In genomic region chr2:100751841-100752625, GRCh38 we compare ENCODE assay signal across 8 cellular contexts.
A peak's percentile ranks its signal among the peaks of the same experiment; 100 is the strongest.
DNase-seq lines count a peak whose midpoint lies in the region; ATAC-seq and TF ChIP-seq lines count a peak whose summit lies in the region.
"Not testable (repeated sequence)": the region's sequence is repeated elsewhere in the genome, so short reads cannot be mapped to it uniquely, and the experiment has no call there.

No MANE protein-coding gene starts in this region.

- H3K27me3 ChIP-seq in hepatocyte; smooth muscle cell (ENCODE audit: low read depth); aorta (ENCODE audit: control insufficient read depth in 1 of 2, insufficient read depth in 2 of 2, low read length in 1 of 2): not testable (repeated sequence)

- H3K36me3 ChIP-seq in hepatocyte (replicated peaks; ENCODE audit: insufficient read depth, low read depth); smooth muscle cell (ENCODE audit: low read depth); aorta (ENCODE audit: control insufficient read depth in 1 of 2, insufficient read depth in 2 of 2, low read length in 1 of 2): not testable (repeated sequence)

- not testable (repeated sequence) for TF ChIP-seq CTCF in hepatocyte (IDR thresholded peaks at IDR 0.05; ENCODE audit: poor library complexity); smooth muscle cell (IDR thresholded peaks at IDR 0.05; ENCODE audit: borderline replicate concordance, insufficient read depth, poor library complexity, severe bottlenecking)

- H3K36me3 Mint-ChIP-seq in activated CD4-positive, alpha-beta T cell treated with anti-CD3 and anti-CD28 coated beads for 36 hours (ENCODE audit: low read depth); activated naive CD8-positive, alpha-beta T cell treated with anti-CD3 and anti-CD28 coated beads for 36 hours: not testable (repeated sequence)

- not testable (repeated sequence) for H3K4me3 Mint-ChIP-seq in activated CD4-positive, alpha-beta T cell treated with anti-CD3 and anti-CD28 coated beads for 36 hours; activated naive CD8-positive, alpha-beta T cell treated with anti-CD3 and anti-CD28 coated beads for 36 hours

- H3K4me1 Mint-ChIP-seq in activated CD4-positive, alpha-beta T cell treated with anti-CD3 and anti-CD28 coated beads for 36 hours, result peaks cover 17% of the 10 kb centered on the region
- H3K4me1 Mint-ChIP-seq in activated naive CD8-positive, alpha-beta T cell treated with anti-CD3 and anti-CD28 coated beads for 36 hours, result peaks cover 15% of the 10 kb centered on the region

- not testable (repeated sequence) for H3K9me2 ChIP-seq in hepatocyte (replicated peaks; ENCODE audit: insufficient read depth)

- not testable (repeated sequence) for H3K27me3 Mint-ChIP-seq in activated CD4-positive, alpha-beta T cell treated with anti-CD3 and anti-CD28 coated beads for 36 hours; activated naive CD8-positive, alpha-beta T cell treated with anti-CD3 and anti-CD28 coated beads for 36 hours

- intact Hi-C loops in activated CD4-positive, alpha-beta T cell treated with anti-CD3 and anti-CD28 coated beads for 36 hours (cut with DNase I, micrococcal nuclease), result loop anchor here in 1 of 2 experiments (1.0 kb wide), 1 partner anchor 61 kb away; no protein-coding TSS in a partner anchor
- intact Hi-C loops in aorta (cut with DNase I), result loop anchor here (5.0 kb wide), 1 partner anchor 65 kb away; no protein-coding TSS in a partner anchor

- peak overlapping the region; percentile 18 for H3K27ac Mint-ChIP-seq in activated CD4-positive, alpha-beta T cell treated with anti-CD3 and anti-CD28 coated beads for 36 hours
- H3K27ac Mint-ChIP-seq in activated naive CD8-positive, alpha-beta T cell treated with anti-CD3 and anti-CD28 coated beads for 36 hours, result peak overlapping the region; percentile 11

- not testable (repeated sequence) for H4K20me1 ChIP-seq in hepatocyte (ENCODE audit: insufficient read depth, poor library complexity, severe bottlenecking); smooth muscle cell (ENCODE audit: low read depth)

- H3K9me3 Mint-ChIP-seq in activated CD4-positive, alpha-beta T cell treated with anti-CD3 and anti-CD28 coated beads for 36 hours (ENCODE audit: low read depth); activated naive CD8-positive, alpha-beta T cell treated with anti-CD3 and anti-CD28 coated beads for 36 hours: not testable (repeated sequence)

- peak overlapping the region; percentile 54 for H3K9ac ChIP-seq in smooth muscle cell (ENCODE audit: low read depth)

- ATAC-seq in activated CD4-positive, alpha-beta T cell treated with anti-CD3 and anti-CD28 coated beads for 36 hours, result peak; percentile 87
- not testable (repeated sequence) for ATAC-seq in aorta (ENCODE audit: low FRiP score)

- not testable (repeated sequence) for H3K4me3 ChIP-seq in hepatocyte; smooth muscle cell; aorta (ENCODE audit: low read length in 2 of 2)

- not testable (repeated sequence) for H3K4me1 ChIP-seq in hepatocyte (ENCODE audit: insufficient read depth); smooth muscle cell (ENCODE audit: low read depth)
- H3K4me1 ChIP-seq in aorta (ENCODE audit: control insufficient read depth in 1 of 2, insufficient read depth in 2 of 2, low read length in 2 of 2), result peaks cover 5 to 13% of the 10 kb centered on the region in 2 donors

- POLR2A ChIA-PET in activated CD4-positive, alpha-beta T cell treated with anti-CD3 and anti-CD28 coated beads for 36 hours (lab: Charles Lee), result interaction anchor here (0.6 to 0.7 kb wide), 2 partner anchors 60 to 621 kb away, joined by 4 to 7 read pairs; no protein-coding TSS in a partner anchor

- 93% methylated on average over 6 of the region's 6 CpGs for WGBS in hepatocyte (ENCODE audit: low lambda C conversion rate, missing lambda C conversion rate)
- WGBS in smooth muscle cell (ENCODE audit: low lambda C conversion rate), result 81% methylated on average over 6 of the region's 6 CpGs
- WGBS in aorta, 2 donors, result 90% methylated on average over 6 of the region's 6 CpGs

- H3K27ac ChIP-seq in epithelial cell of prostate (peak overlapping the region; percentile 91), hepatocyte (peak overlapping the region; percentile 60), smooth muscle cell (ENCODE audit: low read depth) (peak overlapping the region; percentile 87), aorta (ENCODE audit: low read depth in 1 of 2, low read length in 2 of 2) (peak overlapping the region; percentile 47 to 58)

- H2AFZ ChIP-seq in hepatocyte; smooth muscle cell (ENCODE audit: low read depth): not testable (repeated sequence)

- H3K9me3 ChIP-seq in hepatocyte (ENCODE audit: low read depth); smooth muscle cell (replicated peaks; ENCODE audit: low read depth); aorta (ENCODE audit: control insufficient read depth, low read length): not testable (repeated sequence)

- not testable (repeated sequence) for H3K4me2 ChIP-seq in hepatocyte
- peak overlapping the region; percentile 53 for H3K4me2 ChIP-seq in smooth muscle cell

- not testable (repeated sequence) for H3K79me2 ChIP-seq in hepatocyte; smooth muscle cell (ENCODE audit: low read depth)

- H3F3A ChIP-seq in smooth muscle cell (ENCODE audit: low read depth), result not testable (repeated sequence)

- CTCF ChIA-PET in activated CD4-positive, alpha-beta T cell treated with anti-CD3 and anti-CD28 coated beads for 36 hours (lab: Charles Lee), result interaction anchor here (0.7 to 1.4 kb wide), 6 partner anchors 23 to 500 kb away, joined by 3 to 5 read pairs (median 3); no protein-coding TSS in a partner anchor

- DNase-seq in HCEC 1CT, result peak; percentile 70
- peak; percentile 53 for DNase-seq in NOMO-1 treated with DMSO at 0.1 percent for 48 hours (lab: John Stamatoyannopoulos, UW; ENCODE audit: unreplicated experiment)
- DNase-seq in activated CD4-positive, alpha-beta T cell treated with anti-CD3 and anti-CD28 coated beads for 36 hours, result peak; percentile 52
- DNase-seq in activated naive CD8-positive, alpha-beta T cell treated with anti-CD3 and anti-CD28 coated beads for 36 hours; epithelial cell of prostate (ENCODE audit: low read depth, low spot score); hepatocyte (ENCODE audit: low spot score); smooth muscle cell (lab: John Stamatoyannopoulos, UW; ENCODE audit: unreplicated experiment); aorta: not testable (repeated sequence)
